Comparison of ENCODE assay signal across 8 cellular contexts in the genomic region with DNA sequence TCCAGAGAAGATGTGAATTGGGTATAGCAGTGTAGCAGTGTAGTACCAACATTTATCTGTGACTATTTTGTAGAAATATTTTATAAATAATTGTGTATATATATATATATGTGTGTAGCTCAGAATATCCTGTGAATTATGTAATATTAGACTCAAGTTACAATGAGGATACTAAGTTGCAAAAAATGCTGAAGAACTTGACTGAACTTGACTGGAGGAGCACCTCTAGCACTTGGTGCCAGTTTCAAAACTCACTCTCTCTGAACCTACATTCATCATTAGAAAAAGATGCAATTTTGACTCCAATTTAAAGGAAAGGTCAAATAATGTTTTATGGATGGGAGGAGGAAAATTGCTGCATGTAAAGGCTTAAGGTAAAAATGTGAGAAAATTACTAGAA.
"Had no signal": no experiment of that assay in that cellular context is flagged by ENCODE, and none has a peak within 500 bp of the region (broad histone marks: within the 10 kb centered on the region; RNA-seq: fewer than 3 reads in every experiment).

No MANE protein-coding gene starts in this region.

- H2AFZ ChIP-seq: GM23248 had no signal

- H3K27ac Mint-ChIP-seq: HFFc6 had no signal

- H3K9ac ChIP-seq: GM23248 had no signal

- H3K36me3 ChIP-seq: HAP-1 had no signal

- H3K27ac ChIP-seq: GM23248, HL-60 had no signal

- ATAC-seq: HCT116 had no signal

- DNase-seq: GM23248, GOT3, H7, HFFc6, IMR-90 had no signal

- H3K4me3 ChIP-seq: GM23248, HAP-1 had no signal

- H3K9me3 ChIP-seq: HAP-1 had no signal

- H3K4me1 ChIP-seq: HAP-1 had no signal

- H3K4me3 Mint-ChIP-seq: HFFc6 had no signal
